8 cellular contexts compared by ENCODE assay signal in genomic region chr6:52363222-52363867, GRCh38. TPM values are rescaled to one million over a fixed set of nuclear protein-coding genes. Genes with fewer than 3 reads are reported as not detected.
A peak's percentile ranks its signal among the peaks of the same experiment; 100 is the strongest.
DNase-seq lines count a peak whose midpoint lies in the region; ATAC-seq and TF ChIP-seq lines count a peak whose summit lies in the region.

No MANE protein-coding gene starts in this region.

- DNase-seq in HuH-7 (ENCODE audit: low spot score) (peak; percentile 23), chondrocyte (ENCODE audit: low spot score) (no peak)
- no peak for DNase-seq in activated CD4-positive, CD25-positive, alpha-beta regulatory T cell treated with anti-CD3 and anti-CD28 coated beads, Interleukin-2, amount 50 U/mL, for 72 hours
- no peak for DNase-seq in effector CD4-positive, alpha-beta T cell

- peak overlapping the region; percentile 97 to 98 for H3K9ac ChIP-seq in mucosa of rectum (ENCODE audit: low read depth in 1 of 2, low read length in 2 of 2)

- H3K4me1 ChIP-seq in ACC112 (ENCODE audit: control insufficient read depth, insufficient read depth, low read length, unreplicated experiment) (peaks cover 12% of the 10 kb centered on the region), mucosa of rectum (ENCODE audit: control insufficient read depth in 2 of 2, insufficient read depth in 2 of 2, low read length in 2 of 2) (peaks cover 15 to 22% of the 10 kb centered on the region in 2 donors)

- no peaks in the 10 kb centered on the region for H3K27me3 ChIP-seq in ACC112 (ENCODE audit: insufficient read depth, low read length)
- H3K27me3 ChIP-seq in mucosa of rectum (ENCODE audit: control insufficient read depth in 2 of 2, insufficient read depth in 2 of 2, low read length in 2 of 2), result no peaks in the 10 kb centered on the region

- ATAC-seq in HG02571 (IDR thresholded peaks at IDR 0.05; ENCODE audit: unreplicated experiment) (no peak), HG03045 (IDR thresholded peaks at IDR 0.05; ENCODE audit: unreplicated experiment) (no peak)

- H3K27ac ChIP-seq in ACC112 (ENCODE audit: low read depth, low read length), result no peak overlapping the region
- peak overlapping the region; percentile 95 for H3K27ac ChIP-seq in mucosa of rectum (ENCODE audit: low read depth in 2 of 2, low read length in 2 of 2)

- H3K27ac Mint-ChIP-seq in chondrocyte (ENCODE audit: unreplicated experiment), result no peak overlapping the region

- H3K4me3 ChIP-seq in ACC112 (ENCODE audit: low read depth, low read length) (peak overlapping the region; percentile 85), mucosa of rectum (ENCODE audit: low read length in 2 of 2) (peak overlapping the region; percentile 90 to 96)

- no peaks in the 10 kb centered on the region for H3K79me2 ChIP-seq in ACC112 (ENCODE audit: control insufficient read depth, insufficient read depth, low read length, unreplicated experiment)

- no peaks in the 10 kb centered on the region for H3K27me3 Mint-ChIP-seq in chondrocyte (ENCODE audit: low read depth)

- no peaks in the 10 kb centered on the region for H3K36me3 Mint-ChIP-seq in chondrocyte (ENCODE audit: low read depth)

- peak overlapping the region; percentile 90 for H3K4me3 Mint-ChIP-seq in chondrocyte (ENCODE audit: unreplicated experiment)

- H3K9me3 ChIP-seq in mucosa of rectum (ENCODE audit: control insufficient read depth in 2 of 2, low read length in 2 of 2), result no peaks in the 10 kb centered on the region

- no peak for TF ChIP-seq CTCF in chondrocyte (IDR thresholded peaks at IDR 0.05)

- H3K36me3 ChIP-seq in ACC112 (ENCODE audit: insufficient read depth, low read length) (no peaks in the 10 kb centered on the region), mucosa of rectum (ENCODE audit: control insufficient read depth in 2 of 2, insufficient read depth in 2 of 2, low read length in 2 of 2) (peaks cover 9 to 15% of the 10 kb centered on the region in 2 donors)

- peaks cover 35% of the 10 kb centered on the region for H3K4me1 Mint-ChIP-seq in chondrocyte (ENCODE audit: low read depth)

- H2AFZ ChIP-seq in ACC112 (ENCODE audit: low read length, unreplicated experiment), result peak overlapping the region; percentile 57

- H3K9me3 Mint-ChIP-seq in chondrocyte (ENCODE audit: low read depth), result no peaks in the 10 kb centered on the region

RNA-seq across cellular contexts. Expression of gene PAQR8, which starts 1.4 kb away (rescaled TPM):
- total RNA-seq in chondrocyte, result 3.6 to 4.4 TPM (median 3.6 TPM) in 3 replicates

RNA-seq across cellular contexts. Expression of gene EFHC1, which starts 56.8 kb away (rescaled TPM):
- 9.6 to 18.7 TPM (median 11.3 TPM) in 3 replicates for total RNA-seq in chondrocyte
